ENCODE assay signal across 1 cellular context in genomic region chr19:1519802-1520201, GRCh38.
A peak's percentile ranks its signal among the peaks of the same experiment; 100 is the strongest.
TF ChIP-seq lines count a peak whose summit lies in the region.

No MANE protein-coding gene starts in this region.

TF ChIP-seq in HepG2, 621 proteins besides CTCF, POLR2A, EP300 and RAD21:
- TF ChIP-seq ZNF121 (CRISPR knock-in tag; IDR thresholded peaks at IDR 0.05), result peak; percentile 82
